In the genomic region with DNA sequence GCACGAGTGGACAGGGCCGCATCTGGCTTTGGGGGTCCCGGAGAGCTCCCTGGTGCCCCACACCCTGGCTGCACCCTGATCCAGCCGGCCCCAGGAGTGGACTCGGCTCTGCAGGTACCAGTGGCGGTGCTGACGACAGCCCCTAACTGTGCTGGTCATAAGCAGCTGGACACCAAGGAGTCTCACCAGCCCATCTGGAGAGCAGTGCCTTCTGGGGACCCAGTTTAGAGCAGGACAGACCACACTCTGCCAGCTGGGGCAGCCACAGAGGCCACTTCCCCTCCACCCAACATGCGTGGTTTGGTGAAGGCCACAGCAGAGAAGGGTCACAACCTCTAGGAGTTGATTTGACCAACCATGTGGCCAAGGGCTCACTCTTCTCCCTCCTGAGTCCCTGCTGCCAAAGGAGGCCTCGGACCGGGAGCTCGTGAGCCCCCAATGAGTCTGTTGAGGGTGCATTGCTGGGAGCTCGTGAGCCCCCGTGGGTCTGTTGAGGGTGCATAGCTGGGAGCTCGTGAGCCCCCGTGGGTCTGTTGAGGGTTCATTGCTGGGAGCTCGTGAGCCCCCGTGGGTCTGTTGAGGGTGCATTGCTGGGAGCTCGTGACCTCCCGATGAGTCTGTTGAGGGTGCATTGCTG, we compare ENCODE assay signal across 1 cellular context.
TF ChIP-seq lines count a peak whose summit lies in the region.

No MANE protein-coding gene starts in this region.

TF ChIP-seq in H1, 55 proteins besides CTCF, POLR2A, EP300 and RAD21:
- no peak for TF ChIP-seq SAP30 (IDR thresholded peaks at IDR 0.05; ENCODE audit: insufficient read depth, insufficient replicate concordance, low read length)
- TF ChIP-seq BRCA1 (IDR thresholded peaks at IDR 0.05; ENCODE audit: low read depth, low read length), result no peak
- TF ChIP-seq TCF12 (IDR thresholded peaks at IDR 0.05; ENCODE audit: low read depth, low read length), result no peak
- TF ChIP-seq, protein P1, sequence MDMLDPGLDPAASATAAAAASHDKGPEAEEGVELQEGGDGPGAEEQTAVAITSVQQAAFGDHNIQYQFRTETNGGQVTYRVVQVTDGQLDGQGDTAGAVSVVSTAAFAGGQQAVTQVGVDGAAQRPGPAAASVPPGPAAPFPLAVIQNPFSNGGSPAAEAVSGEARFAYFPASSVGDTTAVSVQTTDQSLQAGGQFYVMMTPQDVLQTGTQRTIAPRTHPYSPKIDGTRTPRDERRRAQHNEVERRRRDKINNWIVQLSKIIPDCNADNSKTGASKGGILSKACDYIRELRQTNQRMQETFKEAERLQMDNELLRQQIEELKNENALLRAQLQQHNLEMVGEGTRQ (IDR thresholded peaks at IDR 0.05; ENCODE audit: low read length), result no peak
- no peak for TF ChIP-seq NRF1 (IDR thresholded peaks at IDR 0.05; ENCODE audit: low read depth, low read length)
- TF ChIP-seq TBP (IDR thresholded peaks at IDR 0.05; ENCODE audit: low read depth, low read length), result no peak
- no peak for TF ChIP-seq HDAC6 (IDR thresholded peaks at IDR 0.05; ENCODE audit: low read depth, low read length)
- no peak for TF ChIP-seq SIRT6 (IDR thresholded peaks at IDR 0.05; ENCODE audit: low read length)
- no peak for TF ChIP-seq TEAD4 (IDR thresholded peaks at IDR 0.05; ENCODE audit: low read depth, low read length)
- TF ChIP-seq POU5F1 (IDR thresholded peaks at IDR 0.05; ENCODE audit: low read depth, low read length), result no peak
